1 cellular context compared by ENCODE assay signal in the genomic region with DNA sequence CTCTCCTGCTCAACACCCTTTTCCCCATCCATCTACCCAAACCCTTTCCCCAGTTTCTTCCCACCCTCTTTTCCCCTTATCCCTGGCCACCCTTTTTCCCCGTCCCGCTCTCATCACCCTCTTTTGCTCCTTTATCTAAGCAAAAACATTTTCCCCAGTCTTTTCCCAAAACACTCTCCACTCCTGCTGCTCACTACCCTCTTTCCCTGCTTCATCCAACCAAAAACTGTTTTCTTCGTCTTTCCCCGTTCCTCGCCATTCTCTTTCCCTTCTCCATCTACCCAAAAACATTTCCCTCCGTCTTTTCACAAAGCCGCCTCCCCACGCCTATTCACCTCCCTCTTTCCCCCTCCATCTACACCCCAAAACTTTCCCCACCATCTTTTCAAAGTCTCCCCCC.
DNase-seq lines count a peak whose midpoint lies in the region; ATAC-seq, FAIRE-seq and TF ChIP-seq lines count a peak whose summit lies in the region.
"Not testable (repeated sequence)": the region's sequence is repeated elsewhere in the genome, so short reads cannot be mapped to it uniquely, and the experiment has no call there.

No MANE protein-coding gene starts in this region.

- H3K9me3 ChIP-seq in K562 (replicated peaks; ENCODE audit: control insufficient read depth, insufficient read depth, low read depth, low read length) = not testable (repeated sequence)

- not testable (repeated sequence) for FAIRE-seq in K562 (lab: Jason Lieb, UNC)

- H3K36me3 ChIP-seq in K562 (ENCODE audit: control insufficient read depth, insufficient read depth, low read length) = not testable (repeated sequence)

- WGBS in K562 (ENCODE audit: insufficient coverage, low coverage, missing lambda C conversion rate) = no CpG with 5 or more reads among the region's 8 CpGs

- intact Hi-C loops in K562 (cut with micrococcal nuclease) = not testable (repeated sequence)

- peak overlapping the region; percentile 68; the same call in 2 of the 3 replicates for H3K27ac ChIP-seq in K562 (ENCODE audit: extremely low read depth, low read depth, low read length)

- not testable (repeated sequence) for H3K4me1 ChIP-seq in K562 (replicated peaks in 1 of 2; ENCODE audit: control insufficient read depth in 2 of 2, insufficient read depth in 2 of 2, low read length in 2 of 2)

- not testable (repeated sequence) for H3K27me3 ChIP-seq in K562 (ENCODE audit: control insufficient read depth in 2 of 2, insufficient read depth in 2 of 2, low read length in 2 of 2)

- not testable (repeated sequence) for BruUV-seq in K562 (replicated peaks; lab: Mats Ljungman, UMichigan)

- not testable (repeated sequence) for TF ChIP-seq CTCF in K562 (IDR thresholded peaks at IDR 0.05 in 2 of 3, conservative IDR thresholded peaks at IDR 0.05 in 1 of 3; ENCODE audit: insufficient read depth in 2 of 3, low read depth in 1 of 3, low read length in 3 of 3)

- peak overlapping the region; percentile 70 to 71; a peak in 3 of 4 replicates for H3K9ac ChIP-seq in K562 (ENCODE audit: insufficient read depth in 1 of 2, low read depth in 2 of 2, low read length in 2 of 2)

- TF ChIP-seq POLR2A in K562 (conservative IDR thresholded peaks at IDR 0.05) = not testable (repeated sequence)

- peak overlapping the region; percentile 50 for H3K4me3 ChIP-seq in K562

- TF ChIP-seq RAD21 in K562 (CRISPR knock-in tag; conservative IDR thresholded peaks at IDR 0.05 in 1 of 2, IDR thresholded peaks at IDR 0.05 in 1 of 2) = not testable (repeated sequence)

- not testable (repeated sequence) for TF ChIP-seq EP300 in K562 (IDR thresholded peaks at IDR 0.05; ENCODE audit: low read length)

- in situ Hi-C loops in K562 (cut with MboI) = loop anchor here (5.0 kb wide), 1 partner anchor 476 kb away; no protein-coding TSS in a partner anchor

- H4K20me1 ChIP-seq in K562 (replicated peaks; ENCODE audit: control insufficient read depth, insufficient read depth, low read length) = not testable (repeated sequence)

- not testable (repeated sequence) for H3K9me1 ChIP-seq in K562 (ENCODE audit: control insufficient read depth, insufficient read depth, low read length)

- CTCF ChIA-PET in K562 (lab: Yijun Ruan, JAX; ENCODE audit: low intra/inter-chr PET ratio) = not testable (repeated sequence)

- not testable (repeated sequence) for ATAC-seq in K562

- H2AFZ ChIP-seq in K562 (ENCODE audit: low read depth, low read length) = not testable (repeated sequence)

- DNase-seq in K562 (ENCODE audit: extremely low read depth in 1 of 4, low spot score in 3 of 4) = not testable (repeated sequence)

- POLR2A ChIA-PET in K562 (lab: Yijun Ruan, JAX) = not testable (repeated sequence)

- H3K79me2 ChIP-seq in K562 (ENCODE audit: control insufficient read depth, insufficient read depth, low read length) = peaks cover 38% of the 10 kb centered on the region

- H3K4me2 ChIP-seq in K562 (ENCODE audit: insufficient read depth, low read length) = peak overlapping the region; percentile 66; the same call in 1 of the 2 replicates

TF ChIP-seq in K562, 482 proteins besides CTCF, POLR2A, EP300 and RAD21 (continues in another document):
- TF ChIP-seq, protein P1, sequence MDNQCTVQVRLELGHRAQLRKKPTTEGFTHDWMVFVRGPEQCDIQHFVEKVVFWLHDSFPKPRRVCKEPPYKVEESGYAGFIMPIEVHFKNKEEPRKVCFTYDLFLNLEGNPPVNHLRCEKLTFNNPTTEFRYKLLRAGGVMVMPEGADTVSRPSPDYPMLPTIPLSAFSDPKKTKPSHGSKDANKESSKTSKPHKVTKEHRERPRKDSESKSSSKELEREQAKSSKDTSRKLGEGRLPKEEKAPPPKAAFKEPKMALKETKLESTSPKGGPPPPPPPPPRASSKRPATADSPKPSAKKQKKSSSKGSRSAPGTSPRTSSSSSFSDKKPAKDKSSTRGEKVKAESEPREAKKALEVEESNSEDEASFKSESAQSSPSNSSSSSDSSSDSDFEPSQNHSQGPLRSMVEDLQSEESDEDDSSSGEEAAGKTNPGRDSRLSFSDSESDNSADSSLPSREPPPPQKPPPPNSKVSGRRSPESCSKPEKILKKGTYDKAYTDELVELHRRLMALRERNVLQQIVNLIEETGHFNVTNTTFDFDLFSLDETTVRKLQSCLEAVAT (IDR thresholded peaks at IDR 0.05) = peak; percentile 89 to 90; a peak in 3 of 4 replicates
- TF ChIP-seq SUPT5H (IDR thresholded peaks at IDR 0.05) (peak; percentile 15; the same call in 1 of the 2 replicates), OTX1 (CRISPR knock-in tag; IDR thresholded peaks at IDR 0.05) (peak; percentile 83), ELF4 (CRISPR knock-in tag; IDR thresholded peaks at IDR 0.05) (0 out of 2 replicates have a peak, but pooled peaks have one; percentile 13), POLR2AphosphoS5 (IDR thresholded peaks at IDR 0.05; ENCODE audit: control insufficient read depth, insufficient read depth, low read depth, low read length) (peak; percentile 16; the same call in 1 of the 2 replicates), POLR2B (IDR thresholded peaks at IDR 0.05; ENCODE audit: low read depth, partially characterized antibody) (peak; percentile 26)
- TF ChIP-seq, protein P2, sequence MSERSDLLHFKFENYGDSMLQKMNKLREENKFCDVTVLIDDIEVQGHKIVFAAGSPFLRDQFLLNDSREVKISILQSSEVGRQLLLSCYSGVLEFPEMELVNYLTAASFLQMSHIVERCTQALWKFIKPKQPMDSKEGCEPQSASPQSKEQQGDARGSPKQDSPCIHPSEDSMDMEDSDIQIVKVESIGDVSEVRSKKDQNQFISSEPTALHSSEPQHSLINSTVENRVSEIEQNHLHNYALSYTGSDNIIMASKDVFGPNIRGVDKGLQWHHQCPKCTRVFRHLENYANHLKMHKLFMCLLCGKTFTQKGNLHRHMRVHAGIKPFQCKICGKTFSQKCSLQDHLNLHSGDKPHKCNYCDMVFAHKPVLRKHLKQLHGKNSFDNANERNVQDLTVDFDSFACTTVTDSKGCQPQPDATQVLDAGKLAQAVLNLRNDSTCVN (CRISPR knock-in tag; IDR thresholded peaks at IDR 0.05) = peak; percentile 84
- TF ChIP-seq, protein P3, sequence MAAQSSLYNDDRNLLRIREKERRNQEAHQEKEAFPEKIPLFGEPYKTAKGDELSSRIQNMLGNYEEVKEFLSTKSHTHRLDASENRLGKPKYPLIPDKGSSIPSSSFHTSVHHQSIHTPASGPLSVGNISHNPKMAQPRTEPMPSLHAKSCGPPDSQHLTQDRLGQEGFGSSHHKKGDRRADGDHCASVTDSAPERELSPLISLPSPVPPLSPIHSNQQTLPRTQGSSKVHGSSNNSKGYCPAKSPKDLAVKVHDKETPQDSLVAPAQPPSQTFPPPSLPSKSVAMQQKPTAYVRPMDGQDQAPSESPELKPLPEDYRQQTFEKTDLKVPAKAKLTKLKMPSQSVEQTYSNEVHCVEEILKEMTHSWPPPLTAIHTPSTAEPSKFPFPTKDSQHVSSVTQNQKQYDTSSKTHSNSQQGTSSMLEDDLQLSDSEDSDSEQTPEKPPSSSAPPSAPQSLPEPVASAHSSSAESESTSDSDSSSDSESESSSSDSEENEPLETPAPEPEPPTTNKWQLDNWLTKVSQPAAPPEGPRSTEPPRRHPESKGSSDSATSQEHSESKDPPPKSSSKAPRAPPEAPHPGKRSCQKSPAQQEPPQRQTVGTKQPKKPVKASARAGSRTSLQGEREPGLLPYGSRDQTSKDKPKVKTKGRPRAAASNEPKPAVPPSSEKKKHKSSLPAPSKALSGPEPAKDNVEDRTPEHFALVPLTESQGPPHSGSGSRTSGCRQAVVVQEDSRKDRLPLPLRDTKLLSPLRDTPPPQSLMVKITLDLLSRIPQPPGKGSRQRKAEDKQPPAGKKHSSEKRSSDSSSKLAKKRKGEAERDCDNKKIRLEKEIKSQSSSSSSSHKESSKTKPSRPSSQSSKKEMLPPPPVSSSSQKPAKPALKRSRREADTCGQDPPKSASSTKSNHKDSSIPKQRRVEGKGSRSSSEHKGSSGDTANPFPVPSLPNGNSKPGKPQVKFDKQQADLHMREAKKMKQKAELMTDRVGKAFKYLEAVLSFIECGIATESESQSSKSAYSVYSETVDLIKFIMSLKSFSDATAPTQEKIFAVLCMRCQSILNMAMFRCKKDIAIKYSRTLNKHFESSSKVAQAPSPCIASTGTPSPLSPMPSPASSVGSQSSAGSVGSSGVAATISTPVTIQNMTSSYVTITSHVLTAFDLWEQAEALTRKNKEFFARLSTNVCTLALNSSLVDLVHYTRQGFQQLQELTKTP (IDR thresholded peaks at IDR 0.05; ENCODE audit: low read depth in 1 of 2, partially characterized antibody in 2 of 2) = peak in 1 of 2 experiments; percentile 27
- TF ChIP-seq, protein P4, sequence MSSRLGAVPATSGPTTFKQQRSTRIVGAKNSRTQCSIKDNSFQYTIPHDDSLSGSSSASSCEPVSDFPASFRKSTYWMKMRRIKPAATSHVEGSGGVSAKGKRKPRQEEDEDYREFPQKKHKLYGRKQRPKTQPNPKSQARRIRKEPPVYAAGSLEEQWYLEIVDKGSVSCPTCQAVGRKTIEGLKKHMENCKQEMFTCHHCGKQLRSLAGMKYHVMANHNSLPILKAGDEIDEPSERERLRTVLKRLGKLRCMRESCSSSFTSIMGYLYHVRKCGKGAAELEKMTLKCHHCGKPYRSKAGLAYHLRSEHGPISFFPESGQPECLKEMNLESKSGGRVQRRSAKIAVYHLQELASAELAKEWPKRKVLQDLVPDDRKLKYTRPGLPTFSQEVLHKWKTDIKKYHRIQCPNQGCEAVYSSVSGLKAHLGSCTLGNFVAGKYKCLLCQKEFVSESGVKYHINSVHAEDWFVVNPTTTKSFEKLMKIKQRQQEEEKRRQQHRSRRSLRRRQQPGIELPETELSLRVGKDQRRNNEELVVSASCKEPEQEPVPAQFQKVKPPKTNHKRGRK (tag; IDR thresholded peaks at IDR 0.05) = peak; percentile 55; the same call in 1 of the 2 replicates
- TF ChIP-seq, protein P5, sequence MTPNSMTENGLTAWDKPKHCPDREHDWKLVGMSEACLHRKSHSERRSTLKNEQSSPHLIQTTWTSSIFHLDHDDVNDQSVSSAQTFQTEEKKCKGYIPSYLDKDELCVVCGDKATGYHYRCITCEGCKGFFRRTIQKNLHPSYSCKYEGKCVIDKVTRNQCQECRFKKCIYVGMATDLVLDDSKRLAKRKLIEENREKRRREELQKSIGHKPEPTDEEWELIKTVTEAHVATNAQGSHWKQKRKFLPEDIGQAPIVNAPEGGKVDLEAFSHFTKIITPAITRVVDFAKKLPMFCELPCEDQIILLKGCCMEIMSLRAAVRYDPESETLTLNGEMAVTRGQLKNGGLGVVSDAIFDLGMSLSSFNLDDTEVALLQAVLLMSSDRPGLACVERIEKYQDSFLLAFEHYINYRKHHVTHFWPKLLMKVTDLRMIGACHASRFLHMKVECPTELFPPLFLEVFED (CRISPR knock-in tag; conservative IDR thresholded peaks at IDR 0.05) = peak; percentile 84; the same call in 1 of the 2 replicates
